ENCODE assay signal across 6 cellular contexts in the genomic region with DNA sequence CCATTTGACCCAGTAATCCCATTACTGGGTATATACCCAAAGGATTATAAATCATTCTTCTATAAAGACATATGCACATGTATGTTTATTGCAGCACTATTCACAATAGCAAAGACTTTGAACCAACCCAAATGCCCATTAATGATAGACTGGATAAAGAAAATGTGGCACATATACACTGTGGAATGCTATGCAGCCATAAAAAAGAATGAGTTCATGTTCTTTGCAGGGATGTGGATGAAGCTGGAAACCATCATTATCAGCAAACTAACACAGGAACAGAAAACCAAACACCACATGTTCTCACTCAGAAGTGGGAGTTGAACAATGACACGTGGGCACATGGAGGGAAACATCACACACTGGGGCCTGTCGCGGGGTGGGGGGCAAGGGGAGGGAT. TPM values are rescaled to one million over a fixed set of nuclear protein-coding genes. Genes with fewer than 3 reads are reported as not detected.
"Had no signal": no experiment of that assay in that cellular context is flagged by ENCODE, and none has a peak within 500 bp of the region (broad histone marks: within the 10 kb centered on the region; RNA-seq: fewer than 3 reads in every experiment).

No MANE protein-coding gene starts in this region.

RNA-seq across cellular contexts. Expression of a gene that starts 7.3 kb away (rescaled TPM):
- total RNA-seq: subcutaneous adipose tissue, suprapubic skin, thoracic aorta, upper lobe of right lung, urinary bladder, vagina had no signal
